In genomic region chr18:36960038-36960437, GRCh38 we compare ENCODE assay signal across 35 cellular contexts.
"Had no signal": no experiment of that assay in that cellular context is flagged by ENCODE, and none has a peak within 500 bp of the region (broad histone marks: within the 10 kb centered on the region; RNA-seq: fewer than 3 reads in every experiment).

No MANE protein-coding gene starts in this region.

- H3K27me3 ChIP-seq: ascending aorta, cardiac muscle cell had no signal

- ATAC-seq: activated CD4-positive, alpha-beta T cell treated with anti-CD3 and anti-CD28 coated beads for 36 hours; activated CD4-positive, CD25-positive, alpha-beta regulatory T cell treated with anti-CD3 and anti-CD28 coated beads, Interleukin-2, amount 50 U/mL, for 24 hours; activated CD8-positive, alpha-beta memory T cell treated with anti-CD3 and anti-CD28 coated beads, Interleukin-2, amount 10 ng/mL, durations not matched to agents 7 days and 5 days; activated CD8-positive, alpha-beta T cell treated with anti-CD3 and anti-CD28 coated beads, Interleukin-2, amount 10 ng/mL, durations not matched to agents 7 days and 5 days; activated naive CD8-positive, alpha-beta T cell treated with anti-CD3 and anti-CD28 coated beads, Interleukin-2, amount 50 U/mL, for 24 hours had no signal

- H3K4me1 ChIP-seq: ascending aorta had no signal

- H3K27me3 Mint-ChIP-seq: activated CD4-positive, alpha-beta memory T cell treated with anti-CD3 and anti-CD28 coated beads, Interleukin-2, amount 10 ng/mL, durations not matched to agents 7 days and 5 days; activated CD4-positive, alpha-beta T cell treated with anti-CD3 and anti-CD28 coated beads for 36 hours; activated CD4-positive, alpha-beta T cell treated with anti-CD3 and anti-CD28 coated beads, Interleukin-2, amount 10 ng/mL, durations not matched to agents 7 days and 5 days; activated CD8-positive, alpha-beta memory T cell treated with anti-CD3 and anti-CD28 coated beads, Interleukin-2, amount 10 ng/mL, durations not matched to agents 7 days and 5 days; activated naive CD4-positive, alpha-beta T cell treated with anti-CD3 and anti-CD28 coated beads, Interleukin-2, amount 10 ng/mL, durations not matched to agents 7 days and 5 days; activated naive CD4-positive, alpha-beta T cell treated with anti-CD3 and anti-CD28 coated beads, Interleukin-2, amount 50 U/mL, for 24 hours; activated naive CD8-positive, alpha-beta T cell; activated naive CD8-positive, alpha-beta T cell treated with anti-CD3 and anti-CD28 coated beads, Interleukin-2, amount 10 ng/mL, durations not matched to agents 7 days and 5 days; activated naive CD8-positive, alpha-beta T cell treated with anti-CD3 and anti-CD28 coated beads, Interleukin-2, amount 50 U/mL, for 24 hours; activated T-cell treated with anti-CD3 and anti-CD28 coated beads, Interleukin-2, amount 50 U/mL, for 24 hours; brain had no signal

- H3K9me3 Mint-ChIP-seq: activated CD4-positive, alpha-beta memory T cell treated with anti-CD3 and anti-CD28 coated beads, Interleukin-2, amount 10 ng/mL, durations not matched to agents 7 days and 5 days; activated CD4-positive, alpha-beta T cell treated with anti-CD3 and anti-CD28 coated beads, Interleukin-2, amount 10 ng/mL, durations not matched to agents 7 days and 5 days had no signal

- DNase-seq: activated CD4-positive, alpha-beta memory T cell treated with anti-CD3 and anti-CD28 coated beads, Interleukin-2, amount 10 ng/mL, durations not matched to agents 7 days and 5 days; activated CD4-positive, alpha-beta T cell treated with anti-CD3 and anti-CD28 coated beads for 1 hour; activated CD4-positive, alpha-beta T cell treated with anti-CD3 and anti-CD28 coated beads for 36 hours; activated CD4-positive, alpha-beta T cell treated with anti-CD3 and anti-CD28 coated beads for 48 hours; activated CD4-positive, alpha-beta T cell treated with anti-CD3 and anti-CD28 coated beads, Interleukin-2, amount 10 ng/mL, durations not matched to agents 7 days and 5 days; activated CD4-positive, alpha-beta T cell treated with anti-CD3 and anti-CD28 coated beads, Interleukin-2, amount 50 U/mL, for 48 hours; activated CD4-positive, CD25-positive, alpha-beta regulatory T cell; activated CD8-positive, alpha-beta memory T cell treated with anti-CD3 and anti-CD28 coated beads for 24 hours; activated CD8-positive, alpha-beta memory T cell treated with anti-CD3 and anti-CD28 coated beads, Interleukin-2, amount 10 ng/mL, durations not matched to agents 7 days and 5 days; activated CD8-positive, alpha-beta memory T cell treated with anti-CD3 and anti-CD28 coated beads, Interleukin-2, amount 50 U/mL, for 48 hours; activated CD8-positive, alpha-beta T cell treated with anti-CD3 and anti-CD28 coated beads, Interleukin-2, amount 10 ng/mL, durations not matched to agents 7 days and 5 days; activated effector memory CD4-positive, alpha-beta T cell treated with Interleukin-2 at 50 U/mL for 16 hours; activated gamma-delta T cell; activated naive CD4-positive, alpha-beta T cell treated with anti-CD3 and anti-CD28 coated beads, Interleukin-2, amount 10 ng/mL, durations not matched to agents 7 days and 5 days; activated naive CD4-positive, alpha-beta T cell treated with Interleukin-2 at 50 U/mL for 16 hours; activated naive CD8-positive, alpha-beta T cell treated with anti-CD3 and anti-CD28 coated beads, Interleukin-2, amount 10 ng/mL, durations not matched to agents 7 days and 5 days; activated naive CD8-positive, alpha-beta T cell treated with anti-CD3 and anti-CD28 coated beads, Interleukin-2, amount 50 U/mL, for 24 hours; activated T-cell treated with anti-CD3 and anti-CD28 coated beads, Interleukin-2, amount 50 U/mL, for 24 hours; activated T-cell treated with anti-CD3 and anti-CD28 coated beads, Interleukin-2, amount 50 U/mL, for 48 hours; amygdala; anterior cingulate cortex; central memory CD4-positive, alpha-beta T cell; T-helper 1 cell; T-helper 2 cell had no signal

- FAIRE-seq: bronchial epithelial cell, TTC549 had no signal

- H3K4me3 Mint-ChIP-seq: activated CD4-positive, alpha-beta memory T cell treated with anti-CD3 and anti-CD28 coated beads, Interleukin-2, amount 10 ng/mL, durations not matched to agents 7 days and 5 days; activated CD4-positive, alpha-beta T cell treated with anti-CD3 and anti-CD28 coated beads for 36 hours; activated CD4-positive, alpha-beta T cell treated with anti-CD3 and anti-CD28 coated beads, Interleukin-2, amount 10 ng/mL, durations not matched to agents 7 days and 5 days; activated CD8-positive, alpha-beta memory T cell treated with anti-CD3 and anti-CD28 coated beads, Interleukin-2, amount 10 ng/mL, durations not matched to agents 7 days and 5 days; activated CD8-positive, alpha-beta T cell treated with anti-CD3 and anti-CD28 coated beads, Interleukin-2, amount 10 ng/mL, durations not matched to agents 7 days and 5 days; activated naive CD4-positive, alpha-beta T cell treated with anti-CD3 and anti-CD28 coated beads, Interleukin-2, amount 10 ng/mL, durations not matched to agents 7 days and 5 days; activated naive CD4-positive, alpha-beta T cell treated with anti-CD3 and anti-CD28 coated beads, Interleukin-2, amount 50 U/mL, for 24 hours; activated naive CD8-positive, alpha-beta T cell; activated naive CD8-positive, alpha-beta T cell treated with anti-CD3 and anti-CD28 coated beads, Interleukin-2, amount 10 ng/mL, durations not matched to agents 7 days and 5 days; activated naive CD8-positive, alpha-beta T cell treated with anti-CD3 and anti-CD28 coated beads, Interleukin-2, amount 50 U/mL, for 24 hours; activated T-cell treated with anti-CD3 and anti-CD28 coated beads, Interleukin-2, amount 50 U/mL, for 24 hours; brain; T-helper 1 cell treated with Interleukin-12 subunit alpha and Interleukin-12 subunit beta and Interleukin-4 antibody, amounts not matched to agents 30 μg/mL and 1 μg/mL, for 36 hours had no signal

- H3K4me3 ChIP-seq: ascending aorta, cardiac muscle cell had no signal

- H3K27ac ChIP-seq: ascending aorta, cardiac muscle cell, VCaP had no signal

- H3K4me1 Mint-ChIP-seq: activated CD4-positive, alpha-beta memory T cell treated with anti-CD3 and anti-CD28 coated beads, Interleukin-2, amount 10 ng/mL, durations not matched to agents 7 days and 5 days; activated CD4-positive, alpha-beta T cell treated with anti-CD3 and anti-CD28 coated beads for 36 hours; activated CD4-positive, alpha-beta T cell treated with anti-CD3 and anti-CD28 coated beads, Interleukin-2, amount 10 ng/mL, durations not matched to agents 7 days and 5 days; activated CD8-positive, alpha-beta memory T cell treated with anti-CD3 and anti-CD28 coated beads, Interleukin-2, amount 10 ng/mL, durations not matched to agents 7 days and 5 days; activated naive CD4-positive, alpha-beta T cell treated with anti-CD3 and anti-CD28 coated beads, Interleukin-2, amount 10 ng/mL, durations not matched to agents 7 days and 5 days; activated naive CD4-positive, alpha-beta T cell treated with anti-CD3 and anti-CD28 coated beads, Interleukin-2, amount 50 U/mL, for 24 hours; activated naive CD8-positive, alpha-beta T cell treated with anti-CD3 and anti-CD28 coated beads, Interleukin-2, amount 10 ng/mL, durations not matched to agents 7 days and 5 days; activated naive CD8-positive, alpha-beta T cell treated with anti-CD3 and anti-CD28 coated beads, Interleukin-2, amount 50 U/mL, for 24 hours; brain had no signal

- H3K27ac Mint-ChIP-seq: activated CD4-positive, alpha-beta memory T cell treated with anti-CD3 and anti-CD28 coated beads, Interleukin-2, amount 10 ng/mL, durations not matched to agents 7 days and 5 days; activated CD4-positive, alpha-beta T cell treated with anti-CD3 and anti-CD28 coated beads for 36 hours; activated CD4-positive, alpha-beta T cell treated with anti-CD3 and anti-CD28 coated beads, Interleukin-2, amount 10 ng/mL, durations not matched to agents 7 days and 5 days; activated CD8-positive, alpha-beta memory T cell treated with anti-CD3 and anti-CD28 coated beads, Interleukin-2, amount 10 ng/mL, durations not matched to agents 7 days and 5 days; activated CD8-positive, alpha-beta T cell treated with anti-CD3 and anti-CD28 coated beads, Interleukin-2, amount 10 ng/mL, durations not matched to agents 7 days and 5 days; activated naive CD4-positive, alpha-beta T cell treated with anti-CD3 and anti-CD28 coated beads, Interleukin-2, amount 10 ng/mL, durations not matched to agents 7 days and 5 days; activated naive CD4-positive, alpha-beta T cell treated with anti-CD3 and anti-CD28 coated beads, Interleukin-2, amount 50 U/mL, for 24 hours; activated naive CD8-positive, alpha-beta T cell; activated naive CD8-positive, alpha-beta T cell treated with anti-CD3 and anti-CD28 coated beads, Interleukin-2, amount 10 ng/mL, durations not matched to agents 7 days and 5 days; activated naive CD8-positive, alpha-beta T cell treated with anti-CD3 and anti-CD28 coated beads, Interleukin-2, amount 50 U/mL, for 24 hours; activated T-cell treated with anti-CD3 and anti-CD28 coated beads, Interleukin-2, amount 50 U/mL, for 24 hours; activated T-helper 2 cell treated with anti-CD3 and anti-CD28 coated beads, Interferon-gamma antibody, Interleukin-2, Interleukin-4, amounts not matched to agents 10 μg/mL and 5 μg/mL and 100 μg/mL, durations not matched to agents 14 hours and 24 hours and 36 hours; brain; T-helper 1 cell treated with Interleukin-12 subunit alpha and Interleukin-12 subunit beta and Interleukin-4 antibody, amounts not matched to agents 30 μg/mL and 1 μg/mL, for 36 hours had no signal

- H3K36me3 ChIP-seq: cardiac muscle cell had no signal
